In genomic region chr4:120198411-120198810, GRCh38 we compare ENCODE assay signal across 26 cellular contexts.
"Had no signal": no experiment of that assay in that cellular context is flagged by ENCODE, and none has a peak within 500 bp of the region (broad histone marks: within the 10 kb centered on the region; RNA-seq: fewer than 3 reads in every experiment).

No MANE protein-coding gene starts in this region.

- H3K4me1 ChIP-seq: ascending aorta, breast epithelium, Peyer's patch, SJSA1 had no signal

- DNase-seq: activated CD4-positive, alpha-beta T cell treated with anti-CD3 and anti-CD28 coated beads for 48 hours; activated CD4-positive, alpha-beta T cell treated with anti-CD3 and anti-CD28 coated beads, Interleukin-2, amount 50 U/mL, for 4 hours; activated CD4-positive, CD25-positive, alpha-beta regulatory T cell treated with anti-CD3 and anti-CD28 coated beads, Interleukin-2, amount 50 U/mL, for 72 hours; activated CD8-positive, alpha-beta memory T cell treated with anti-CD3 and anti-CD28 coated beads, Interleukin-2, amount 50 U/mL, for 48 hours; activated CD8-positive, alpha-beta T cell treated with anti-CD3 and anti-CD28 coated beads, Interleukin-2, amount 10 ng/mL, durations not matched to agents 7 days and 5 days; activated effector memory CD4-positive, alpha-beta T cell treated with Interleukin-2 at 50 U/mL for 16 hours; activated naive CD4-positive, alpha-beta T cell; activated T-cell treated with anti-CD3 and anti-CD28 coated beads, Interleukin-2, amount 50 U/mL, for 1 hour; amniotic stem cell; central memory CD4-positive, alpha-beta T cell; Karpas-422; NCI-H1048; NCI-H1930; NCI-H2171; NCI-H2227 treated with DMSO at 0.1 percent for 48 hours; NCI-H510A; NCI-H526 treated with DMSO at 0.1 percent for 48 hours; NCI-H82; NK-92 treated with Interleukin-12 subunit alpha and Interleukin-12 subunit beta, amount 100 ng/mL, for 24 hours; Peyer's patch; Right ventricle myocardium superior had no signal

- H3K27me3 ChIP-seq: ascending aorta, breast epithelium, Peyer's patch, SJSA1 had no signal

- H3K9me3 ChIP-seq: ascending aorta, breast epithelium, Peyer's patch, SJSA1 had no signal

- H3K36me3 ChIP-seq: ascending aorta, breast epithelium, Peyer's patch, SJSA1 had no signal

- H3K27ac ChIP-seq: ascending aorta, breast epithelium, Peyer's patch, RWPE1, SJSA1 had no signal

- ATAC-seq: activated CD8-positive, alpha-beta T cell treated with anti-CD3 and anti-CD28 coated beads, Interleukin-2, amount 10 ng/mL, durations not matched to agents 7 days and 5 days; WTC11 had no signal

- H3K4me3 ChIP-seq: ascending aorta, breast epithelium, Peyer's patch, SJSA1 had no signal
